In the genomic region with DNA sequence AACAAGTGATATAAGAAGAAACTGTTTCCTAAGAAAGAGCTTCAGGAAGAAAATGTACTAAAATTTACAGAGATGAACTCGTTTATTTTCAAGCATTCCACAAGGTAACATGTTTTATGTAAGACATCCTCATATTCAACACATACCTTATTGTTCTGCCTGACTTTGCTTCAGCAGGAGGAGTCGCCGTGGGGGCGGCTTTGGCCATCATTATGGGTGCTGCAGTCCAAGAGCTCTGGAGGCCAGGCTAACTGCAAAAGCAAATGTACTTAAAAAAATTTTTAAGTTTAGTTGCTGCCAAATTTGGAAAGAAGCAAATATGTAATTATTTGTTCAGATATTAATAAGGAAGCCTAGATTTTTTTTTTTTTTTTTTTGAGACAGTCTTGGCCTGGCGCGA, we compare ENCODE assay signal across 1 cellular context.
TF ChIP-seq lines count a peak whose summit lies in the region.

No MANE protein-coding gene starts in this region.

TF ChIP-seq in A549, 52 proteins besides CTCF, POLR2A, EP300 and RAD21:
- TF ChIP-seq ZC3H11A (IDR thresholded peaks at IDR 0.05) (no peak), E2F6 (IDR thresholded peaks at IDR 0.05; ENCODE audit: borderline replicate concordance, low read depth) (no peak), USF2 (IDR thresholded peaks at IDR 0.05) (no peak), NFE2L2 (conservative IDR thresholded peaks at IDR 0.05; ENCODE audit: low read length) (no peak), HES2 (IDR thresholded peaks at IDR 0.05) (no peak), TP53 (CRISPR knock-in tag; IDR thresholded peaks at IDR 0.05) (no peak), KDM5A (IDR thresholded peaks at IDR 0.05) (no peak), CBX8 (IDR thresholded peaks at IDR 0.05) (no peak), HOXB5 (CRISPR knock-in tag; IDR thresholded peaks at IDR 0.05) (no peak), EHMT2 (IDR thresholded peaks at IDR 0.05; ENCODE audit: low read depth) (no peak), RNF2 (IDR thresholded peaks at IDR 0.05; ENCODE audit: borderline replicate concordance, low read depth) (no peak), RCOR1 (IDR thresholded peaks at IDR 0.05; ENCODE audit: low read depth, low read length) (no peak), GATA3 (IDR thresholded peaks at IDR 0.05; ENCODE audit: borderline replicate concordance) (no peak), KDM1A (IDR thresholded peaks at IDR 0.05; ENCODE audit: low read depth) (no peak), HOXB13 (CRISPR knock-in tag; IDR thresholded peaks at IDR 0.05; ENCODE audit: low read depth) (no peak), CEBPB (IDR thresholded peaks at IDR 0.05) (no peak), FOSB (CRISPR knock-in tag; IDR thresholded peaks at IDR 0.05) (no peak)
- TF ChIP-seq, protein P1, sequence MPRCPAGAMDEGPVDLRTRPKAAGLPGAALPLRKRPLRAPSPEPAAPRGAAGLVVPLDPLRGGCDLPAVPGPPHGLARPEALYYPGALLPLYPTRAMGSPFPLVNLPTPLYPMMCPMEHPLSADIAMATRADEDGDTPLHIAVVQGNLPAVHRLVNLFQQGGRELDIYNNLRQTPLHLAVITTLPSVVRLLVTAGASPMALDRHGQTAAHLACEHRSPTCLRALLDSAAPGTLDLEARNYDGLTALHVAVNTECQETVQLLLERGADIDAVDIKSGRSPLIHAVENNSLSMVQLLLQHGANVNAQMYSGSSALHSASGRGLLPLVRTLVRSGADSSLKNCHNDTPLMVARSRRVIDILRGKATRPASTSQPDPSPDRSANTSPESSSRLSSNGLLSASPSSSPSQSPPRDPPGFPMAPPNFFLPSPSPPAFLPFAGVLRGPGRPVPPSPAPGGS (IDR thresholded peaks at IDR 0.05), result no peak
- TF ChIP-seq, protein P2, sequence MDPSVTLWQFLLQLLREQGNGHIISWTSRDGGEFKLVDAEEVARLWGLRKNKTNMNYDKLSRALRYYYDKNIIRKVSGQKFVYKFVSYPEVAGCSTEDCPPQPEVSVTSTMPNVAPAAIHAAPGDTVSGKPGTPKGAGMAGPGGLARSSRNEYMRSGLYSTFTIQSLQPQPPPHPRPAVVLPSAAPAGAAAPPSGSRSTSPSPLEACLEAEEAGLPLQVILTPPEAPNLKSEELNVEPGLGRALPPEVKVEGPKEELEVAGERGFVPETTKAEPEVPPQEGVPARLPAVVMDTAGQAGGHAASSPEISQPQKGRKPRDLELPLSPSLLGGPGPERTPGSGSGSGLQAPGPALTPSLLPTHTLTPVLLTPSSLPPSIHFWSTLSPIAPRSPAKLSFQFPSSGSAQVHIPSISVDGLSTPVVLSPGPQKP (IDR thresholded peaks at IDR 0.05; ENCODE audit: low read depth, low read length), result no peak
